Comparison of ENCODE assay signal across 8 cellular contexts in the genomic region with DNA sequence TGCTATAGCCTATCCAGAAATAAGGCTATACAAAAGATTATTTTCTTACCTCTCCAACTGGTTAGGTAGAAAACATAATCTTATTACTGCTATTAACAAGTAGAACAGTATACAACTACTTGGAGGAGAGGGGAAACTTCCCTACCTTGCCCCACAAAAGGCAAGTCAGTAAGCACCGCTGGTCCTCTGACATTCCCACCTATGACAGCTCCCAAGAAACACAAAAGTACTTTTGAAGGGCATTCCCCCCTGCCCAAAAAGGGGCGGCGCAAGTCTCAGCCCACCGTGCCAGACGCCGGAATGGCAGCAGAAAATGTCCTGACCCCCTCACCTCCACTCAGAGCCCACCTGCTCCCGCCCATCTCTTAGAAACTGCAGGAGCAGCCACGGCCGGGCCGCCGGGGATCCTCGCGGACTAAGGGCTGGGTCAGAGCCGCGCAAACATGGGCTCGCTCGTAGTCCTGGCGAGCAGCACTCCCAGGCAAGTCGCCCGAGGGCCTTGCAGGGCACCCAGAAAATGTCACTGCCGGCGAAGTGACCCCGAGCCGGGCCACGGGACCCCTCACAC. TPM values are rescaled to one million over a fixed set of nuclear protein-coding genes. Genes with fewer than 3 reads are reported as not detected.
DNase-seq lines count a peak whose midpoint lies in the region; ATAC-seq and TF ChIP-seq lines count a peak whose summit lies in the region.

No MANE protein-coding gene starts in this region.

- ATAC-seq in GM18508 (IDR thresholded peaks at IDR 0.05; ENCODE audit: insufficient read depth, unreplicated experiment) (peak; percentile 31), HG02970 (IDR thresholded peaks at IDR 0.05; ENCODE audit: low FRiP score, unreplicated experiment) (peak; percentile 31)
- ATAC-seq in naive thymus-derived CD4-positive, alpha-beta T cell, result peak; percentile 33

- H3K27me3 ChIP-seq in naive thymus-derived CD4-positive, alpha-beta T cell (ENCODE audit: control insufficient read depth in 2 of 2, insufficient read depth in 2 of 2, low read length in 2 of 2), result no peaks in the 10 kb centered on the region

- H3K9me3 ChIP-seq in naive thymus-derived CD4-positive, alpha-beta T cell (ENCODE audit: control insufficient read depth in 2 of 3, low read length in 3 of 3), result no peaks in the 10 kb centered on the region

- TF ChIP-seq CTCF in AG04449 (IDR thresholded peaks at IDR 0.05; ENCODE audit: insufficient read depth, low read length, missing control alignments), result no peak
- no peak for TF ChIP-seq CTCF in epithelial cell of proximal tubule (conservative IDR thresholded peaks at IDR 0.05; ENCODE audit: low read depth, low read length)
- no peak for TF ChIP-seq CTCF in GM20000 (IDR thresholded peaks at IDR 0.05; ENCODE audit: extremely low read depth, missing control alignments)

- CTCF ChIA-PET in AG04449 (lab: Yijun Ruan, JAX), result interaction anchor here (1.5 kb wide), 1 partner anchor 38 kb away, joined by 7 read pairs; the partner anchor contains the start of gene NUDT15
- CTCF ChIA-PET in naive thymus-derived CD4-positive, alpha-beta T cell (lab: Charles Lee), result interaction anchor here (0.6 kb wide), 1 partner anchor 107 kb away, joined by 4 read pairs; no protein-coding TSS in a partner anchor

- peaks cover 24 to 48% (median 42%) of the 10 kb centered on the region in 7 donors for H3K4me1 Mint-ChIP-seq in naive thymus-derived CD4-positive, alpha-beta T cell

- H3K27ac Mint-ChIP-seq in naive thymus-derived CD4-positive, alpha-beta T cell, result peak overlapping the region; percentile 75 to 96 (median 91)

- intact Hi-C loops in naive thymus-derived CD4-positive, alpha-beta T cell (cut with micrococcal nuclease), result loop anchor here (1.0 to 10.0 kb wide), 11 partner anchors 37 to 1948 kb away; partner anchors contain the start of genes ESD (in 2 of the 2), MED4 (in 2 of the 2), NUDT15 (in 2 of the 2) and ITM2B (in 1 of the 2)

- H3K27ac ChIP-seq in naive thymus-derived CD4-positive, alpha-beta T cell (ENCODE audit: low read depth, low read length), result peak overlapping the region; percentile 81

- DNase-seq in AG04449 (ENCODE audit: low read depth, low spot score), result no peak
- peak; percentile 10 for DNase-seq in SK-MEL-5 (ENCODE audit: low read depth, low spot score)
- DNase-seq in epithelial cell of proximal tubule (ENCODE audit: low read depth), result no peak
- peak in 2 of 9 donors; percentile 2 to 16 for DNase-seq in naive thymus-derived CD4-positive, alpha-beta T cell
- DNase-seq in erythroblast (lab: John Stamatoyannopoulos, UW), result no peak
- DNase-seq in GM20000 (ENCODE audit: low spot score), result no peak

- in situ Hi-C loops in SK-MEL-5 (cut with HindIII; ENCODE audit: low pct_unique_long_range_greater_than_20kb, low sequenced_read_pairs), result no loop called here

- TF ChIP-seq POLR2A in erythroblast (IDR thresholded peaks at IDR 0.05; ENCODE audit: low read length), result no peak

- H3K27me3 Mint-ChIP-seq in naive thymus-derived CD4-positive, alpha-beta T cell, result peaks cover 0 to 2% (median 0%) of the 10 kb centered on the region in 5 donors

- peaks cover 0 to 5% (median 0%) of the 10 kb centered on the region in 3 experiments for H3K36me3 ChIP-seq in naive thymus-derived CD4-positive, alpha-beta T cell (ENCODE audit: control insufficient read depth in 2 of 3, insufficient read depth in 3 of 3, low read length in 3 of 3)

- H3K9me3 Mint-ChIP-seq in naive thymus-derived CD4-positive, alpha-beta T cell, result no peaks in the 10 kb centered on the region

- H3K4me1 ChIP-seq in naive thymus-derived CD4-positive, alpha-beta T cell (ENCODE audit: control insufficient read depth in 2 of 2, insufficient read depth in 2 of 2, low read length in 2 of 2), result peaks cover 7 to 10% of the 10 kb centered on the region in 2 donors

- H3K4me3 ChIP-seq in AG04449 (ENCODE audit: low read depth, low read length), result peak overlapping the region; percentile 95
- H3K4me3 ChIP-seq in epithelial cell of proximal tubule (ENCODE audit: low read depth, low read length), result peak overlapping the region; percentile 96
- H3K4me3 ChIP-seq in naive thymus-derived CD4-positive, alpha-beta T cell (ENCODE audit: low read length), result peak overlapping the region; percentile 97

- POLR2A ChIA-PET in AG04449 (lab: Yijun Ruan, JAX), result interaction anchor here (0.5 to 1.0 kb wide), 3 partner anchors 19 to 97 kb away, joined by 3 to 4 read pairs (median 3); partner anchors contain the start of gene MED4
- POLR2A ChIA-PET in naive thymus-derived CD4-positive, alpha-beta T cell (lab: Charles Lee), result interaction anchor here (1.5 kb wide), 1 partner anchor 37 kb away, joined by 7 read pairs; the partner anchor contains the start of gene NUDT15

- H3K4me3 Mint-ChIP-seq in naive thymus-derived CD4-positive, alpha-beta T cell, result peak overlapping the region; percentile 88 to 97 (median 96)

- peaks cover 5 to 13% (median 5%) of the 10 kb centered on the region in 5 donors for H3K36me3 Mint-ChIP-seq in naive thymus-derived CD4-positive, alpha-beta T cell

RNA-seq across cellular contexts. Expression of gene SUCLA2, which starts 0.4 kb away (rescaled TPM):
- total RNA-seq in SK-MEL-5 (2014; rRNA removed; shearing (Covaris generic)), result 43.8 and 50.9 TPM in 2 replicates
- 49.5 and 58.2 TPM in 2 replicates for polyA plus RNA-seq in SK-MEL-5 (2015; cell fraction: cytosol; rRNA removed)
- polyA plus RNA-seq in SK-MEL-5 (2015; cell fraction: nucleus; rRNA removed), result 19.2 and 19.4 TPM in 2 replicates
- 24.3 and 40.2 TPM in 2 replicates for total RNA-seq in epithelial cell of proximal tubule
- 10 to 100 TPM; 20.0 to 36.6 (median 26.4) TPM for total RNA-seq in naive thymus-derived CD4-positive, alpha-beta T cell
- polyA plus RNA-seq in naive thymus-derived CD4-positive, alpha-beta T cell, result 10 to 100 TPM; 26.1 to 34.4 TPM

RNA-seq across cellular contexts. Expression of gene NUDT15, which starts 36.9 kb away (rescaled TPM):
- 38.5 and 41.3 TPM in 2 replicates for total RNA-seq in SK-MEL-5 (2014; rRNA removed; shearing (Covaris generic))
- polyA plus RNA-seq in SK-MEL-5 (2015; cell fraction: cytosol; rRNA removed), result 31.9 and 34.2 TPM in 2 replicates
- polyA plus RNA-seq in SK-MEL-5 (2015; cell fraction: nucleus; rRNA removed), result 5.8 TPM in 2 replicates
- total RNA-seq in epithelial cell of proximal tubule, result 32.3 and 47.0 TPM in 2 replicates
- total RNA-seq in naive thymus-derived CD4-positive, alpha-beta T cell, result 10 to 100 TPM in 1 of 5 experiments, 1 to 10 TPM in 4; 4.3 to 13.6 (median 8.7) TPM
- polyA plus RNA-seq in naive thymus-derived CD4-positive, alpha-beta T cell, result 10 to 100 TPM in 1 of 2 donors, 1 to 10 TPM in 1; 7.2 to 10.0 TPM
